In the genomic region with DNA sequence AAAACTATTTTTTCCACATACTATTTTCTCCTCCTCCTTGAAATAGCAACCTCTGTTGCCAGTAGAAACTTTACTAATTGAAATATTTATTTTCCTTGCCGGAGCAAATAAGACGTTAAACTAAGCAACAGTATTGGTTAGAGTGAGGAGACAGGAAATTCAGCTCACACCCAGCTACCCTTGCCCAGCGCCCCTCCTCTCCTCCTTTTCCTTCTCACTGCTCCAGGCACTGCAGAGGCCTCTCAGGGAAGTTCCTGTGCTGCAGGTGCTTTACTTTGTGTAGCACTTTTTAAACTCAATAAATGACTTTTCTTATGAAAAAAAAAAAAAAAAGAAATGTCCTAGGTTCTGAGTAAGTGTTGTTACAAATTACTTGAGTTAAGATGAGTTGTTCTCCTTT, we compare ENCODE assay signal across 17 cellular contexts.
"Had no signal": no experiment of that assay in that cellular context is flagged by ENCODE, and none has a peak within 500 bp of the region (broad histone marks: within the 10 kb centered on the region; RNA-seq: fewer than 3 reads in every experiment).

No MANE protein-coding gene starts in this region.

- H3K9me3 ChIP-seq: esophagus squamous epithelium, gastroesophageal sphincter, left ventricle myocardium inferior, lower lobe of right lung, pancreas, right lobe of liver, tibial nerve had no signal

- H3K4me3 ChIP-seq: esophagus squamous epithelium, gastroesophageal sphincter, left ventricle myocardium inferior, lower lobe of right lung, pancreas, right lobe of liver, spleen, tibial nerve had no signal

- ATAC-seq: gastroesophageal sphincter; lower lobe of right lung; pancreas; right lobe of liver; stimulated activated memory B cell treated with anti-CD40 and anti-IgM and Interleukin-4, amounts not matched to agents 10 μg/mL and 1 μg/mL and 100 μg/mL, for 72 hours had no signal

- H3K27ac ChIP-seq: esophagus squamous epithelium, gastroesophageal sphincter, left ventricle myocardium inferior, lower lobe of right lung, pancreas, right lobe of liver, spleen, tibial nerve had no signal

- H3K36me3 ChIP-seq: esophagus squamous epithelium, gastroesophageal sphincter, left ventricle myocardium inferior, lower lobe of right lung, pancreas, right lobe of liver, spleen, tibial nerve had no signal

- H3K4me1 ChIP-seq: esophagus squamous epithelium, gastroesophageal sphincter, left ventricle myocardium inferior, lower lobe of right lung, pancreas, right lobe of liver, spleen, tibial nerve had no signal

- H3K27me3 ChIP-seq: esophagus squamous epithelium, gastroesophageal sphincter, pancreas, right lobe of liver, spleen, tibial nerve had no signal

- DNase-seq: effector memory CD4-positive, alpha-beta T cell; esophagus squamous epithelium; foreskin fibroblast; islet precursor cell; left ventricle myocardium inferior; lower lobe of right lung; midbrain; occipital lobe; pancreas; right lobe of liver; spleen; stimulated activated CD4-positive, alpha-beta T cell treated with anti-CD3 and anti-CD28 coated beads, Interleukin-15, amount 100 ng/mL, for 24 hours; stimulated activated CD4-positive, alpha-beta T cell treated with anti-CD3 and anti-CD28 coated beads, Interleukin-1b, Interleukin-23, amount 100 ng/mL, for 48 hours; stimulated activated CD4-positive, alpha-beta T cell treated with anti-CD3 and anti-CD28 coated beads, Interleukin-4, amount 100 ng/mL, for 24 hours had no signal
